Comparison of ENCODE assay signal across 11 cellular contexts in the genomic region with DNA sequence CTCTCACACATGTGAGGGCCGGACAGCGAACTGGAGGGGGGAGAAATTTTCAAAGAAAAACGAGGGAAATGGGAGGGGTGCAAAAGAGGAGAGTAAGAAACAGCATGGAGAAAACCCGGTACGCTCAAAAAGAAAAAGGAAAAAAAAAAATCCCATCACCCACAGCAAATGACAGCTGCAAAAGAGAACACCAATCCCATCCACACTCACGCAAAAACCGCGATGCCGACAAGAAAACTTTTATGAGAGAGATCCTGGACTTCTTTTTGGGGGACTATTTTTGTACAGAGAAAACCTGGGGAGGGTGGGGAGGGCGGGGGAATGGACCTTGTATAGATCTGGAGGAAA. TPM values are rescaled to one million over a fixed set of nuclear protein-coding genes. Genes with fewer than 3 reads are reported as not detected.
DNase-seq lines count a peak whose midpoint lies in the region; ATAC-seq and TF ChIP-seq lines count a peak whose summit lies in the region.
"Had no signal": no experiment of that assay in that cellular context is flagged by ENCODE, and none has a peak within 500 bp of the region (broad histone marks: within the 10 kb centered on the region; RNA-seq: fewer than 3 reads in every experiment).

No MANE protein-coding gene starts in this region.

- H3K4me3 ChIP-seq in iPS-11a (ENCODE audit: low read depth, low read length) = peak overlapping the region; percentile 75

- H3K4me3 Mint-ChIP-seq in activated naive CD4-positive, alpha-beta T cell treated with anti-CD3 and anti-CD28 coated beads, Interleukin-2, amount 10 ng/mL, durations not matched to agents 7 days and 5 days = no peak overlapping the region
- H3K4me3 Mint-ChIP-seq in activated T-helper 17 cell treated with anti-CD3 and anti-CD28 coated beads, Interleukin-2, amount 50 U/mL, for 72 hours = peak overlapping the region; percentile 17
- H3K4me3 Mint-ChIP-seq in type B pancreatic cell = peak overlapping the region; percentile 93
- H3K4me3 Mint-ChIP-seq in mesothelial cell of epicardium = no peak overlapping the region
- H3K4me3 Mint-ChIP-seq in activated naive CD4-positive, alpha-beta T cell treated with anti-CD3 and anti-CD28 coated beads for 36 hours = no peak overlapping the region

- CTCF ChIA-PET in activated naive CD4-positive, alpha-beta T cell treated with anti-CD3 and anti-CD28 coated beads, Interleukin-2, amount 10 ng/mL, durations not matched to agents 7 days and 5 days (lab: Charles Lee) = interaction anchor here (0.7 to 1.7 kb wide), 3 partner anchors 11 to 971 kb away, joined by 3 to 6 read pairs (median 3); no protein-coding TSS in a partner anchor
- CTCF ChIA-PET in activated naive CD4-positive, alpha-beta T cell treated with anti-CD3 and anti-CD28 coated beads for 36 hours (lab: Charles Lee) = no interaction called here

- peaks cover 4% of the 10 kb centered on the region for H3K36me3 Mint-ChIP-seq in activated naive CD4-positive, alpha-beta T cell treated with anti-CD3 and anti-CD28 coated beads, Interleukin-2, amount 10 ng/mL, durations not matched to agents 7 days and 5 days
- H3K36me3 Mint-ChIP-seq in activated T-helper 17 cell treated with anti-CD3 and anti-CD28 coated beads, Interleukin-2, amount 50 U/mL, for 72 hours (ENCODE audit: low read depth) = peaks cover 16% of the 10 kb centered on the region
- H3K36me3 Mint-ChIP-seq in type B pancreatic cell (peaks cover 3% of the 10 kb centered on the region), mesothelial cell of epicardium (no peaks in the 10 kb centered on the region)
- H3K36me3 Mint-ChIP-seq in activated naive CD4-positive, alpha-beta T cell treated with anti-CD3 and anti-CD28 coated beads for 36 hours (ENCODE audit: low read depth) = no peaks in the 10 kb centered on the region

- peaks cover 31% of the 10 kb centered on the region for H3K27me3 Mint-ChIP-seq in activated naive CD4-positive, alpha-beta T cell treated with anti-CD3 and anti-CD28 coated beads, Interleukin-2, amount 10 ng/mL, durations not matched to agents 7 days and 5 days
- H3K27me3 Mint-ChIP-seq in activated T-helper 17 cell treated with anti-CD3 and anti-CD28 coated beads, Interleukin-2, amount 50 U/mL, for 72 hours = peaks cover 36% of the 10 kb centered on the region
- peaks cover 73% of the 10 kb centered on the region for H3K27me3 Mint-ChIP-seq in type B pancreatic cell
- peaks cover 61% of the 10 kb centered on the region for H3K27me3 Mint-ChIP-seq in mesothelial cell of epicardium (ENCODE audit: low read depth)
- H3K27me3 Mint-ChIP-seq in activated naive CD4-positive, alpha-beta T cell treated with anti-CD3 and anti-CD28 coated beads for 36 hours (ENCODE audit: low read depth) = peaks cover 58% of the 10 kb centered on the region

- H3K4me1 Mint-ChIP-seq in activated naive CD4-positive, alpha-beta T cell treated with anti-CD3 and anti-CD28 coated beads, Interleukin-2, amount 10 ng/mL, durations not matched to agents 7 days and 5 days = peaks cover 7% of the 10 kb centered on the region
- H3K4me1 Mint-ChIP-seq in activated T-helper 17 cell treated with anti-CD3 and anti-CD28 coated beads, Interleukin-2, amount 50 U/mL, for 72 hours = peaks cover 7% of the 10 kb centered on the region
- peaks cover 10% of the 10 kb centered on the region for H3K4me1 Mint-ChIP-seq in type B pancreatic cell (ENCODE audit: unreplicated experiment)
- peaks cover 9% of the 10 kb centered on the region for H3K4me1 Mint-ChIP-seq in mesothelial cell of epicardium
- H3K4me1 Mint-ChIP-seq in activated naive CD4-positive, alpha-beta T cell treated with anti-CD3 and anti-CD28 coated beads for 36 hours (ENCODE audit: low read depth) = peaks cover 10% of the 10 kb centered on the region

- TF ChIP-seq CTCF in type B pancreatic cell (conservative IDR thresholded peaks at IDR 0.05) (no peak), mesothelial cell of epicardium (IDR thresholded peaks at IDR 0.05; ENCODE audit: unreplicated experiment) (no peak)

- H3K27ac Mint-ChIP-seq in activated naive CD4-positive, alpha-beta T cell treated with anti-CD3 and anti-CD28 coated beads, Interleukin-2, amount 10 ng/mL, durations not matched to agents 7 days and 5 days = peak overlapping the region; percentile 80
- no peak overlapping the region for H3K27ac Mint-ChIP-seq in activated T-helper 17 cell treated with anti-CD3 and anti-CD28 coated beads, Interleukin-2, amount 50 U/mL, for 72 hours
- peak overlapping the region; percentile 79 for H3K27ac Mint-ChIP-seq in type B pancreatic cell
- H3K27ac Mint-ChIP-seq in mesothelial cell of epicardium = no peak overlapping the region
- no peak overlapping the region for H3K27ac Mint-ChIP-seq in activated naive CD4-positive, alpha-beta T cell treated with anti-CD3 and anti-CD28 coated beads for 36 hours

- no peak for DNase-seq in activated naive CD4-positive, alpha-beta T cell treated with anti-CD3 and anti-CD28 coated beads, Interleukin-2, amount 10 ng/mL, durations not matched to agents 7 days and 5 days
- DNase-seq in activated naive CD4-positive, alpha-beta T cell treated with anti-CD3 and anti-CD28 coated beads, Interleukin-2, amount 50 U/mL, for 16 hours = no peak
- no peak for DNase-seq in type B pancreatic cell (ENCODE audit: extremely low spot score, unreplicated experiment)
- DNase-seq in mesothelial cell of epicardium (ENCODE audit: low spot score in 2 of 2, unreplicated experiment in 2 of 2) = no peak
- DNase-seq in activated naive CD4-positive, alpha-beta T cell treated with anti-CD3 and anti-CD28 coated beads for 36 hours = no peak
- DNase-seq in SIG-M5 treated with dmso at 0.1 percent for 504 hours (lab: John Stamatoyannopoulos, UW; ENCODE audit: unreplicated experiment) = no peak
- DNase-seq: activated CD4-positive, CD25-positive, alpha-beta regulatory T cell; NCI-H1048 had no signal

- no peak for ATAC-seq in activated T-helper 17 cell treated with anti-CD3 and anti-CD28 coated beads, Interleukin-2, amount 50 U/mL, for 72 hours (replicated peaks)

- intact Hi-C loops in activated naive CD4-positive, alpha-beta T cell treated with anti-CD3 and anti-CD28 coated beads for 36 hours (cut with micrococcal nuclease) = no loop called here

- no peaks in the 10 kb centered on the region for H3K9me3 Mint-ChIP-seq in activated naive CD4-positive, alpha-beta T cell treated with anti-CD3 and anti-CD28 coated beads, Interleukin-2, amount 10 ng/mL, durations not matched to agents 7 days and 5 days
- no peaks in the 10 kb centered on the region for H3K9me3 Mint-ChIP-seq in activated T-helper 17 cell treated with anti-CD3 and anti-CD28 coated beads, Interleukin-2, amount 50 U/mL, for 72 hours
- H3K9me3 Mint-ChIP-seq in type B pancreatic cell (no peaks in the 10 kb centered on the region), mesothelial cell of epicardium (no peaks in the 10 kb centered on the region)
- H3K9me3 Mint-ChIP-seq in activated naive CD4-positive, alpha-beta T cell treated with anti-CD3 and anti-CD28 coated beads for 36 hours = peaks cover 2% of the 10 kb centered on the region

RNA-seq across cellular contexts. Expression of a gene that starts 1.5 kb away (rescaled TPM):
- total RNA-seq in activated T-helper 17 cell treated with anti-CD3 and anti-CD28 coated beads, Interleukin-2, amount 50 U/mL, for 72 hours = 1 to 10 TPM in 1 of 2 donors, not detected in 1; 3.7 TPM
- 20.5 and 70.4 TPM in 2 replicates for total RNA-seq in type B pancreatic cell (ENCODE audit: low replicate concordance)
- total RNA-seq in mesothelial cell of epicardium = 0.09 TPM in 2 of 3 replicates, not detected in the other
- not detected for total RNA-seq in activated naive CD4-positive, alpha-beta T cell treated with anti-CD3 and anti-CD28 coated beads for 36 hours
- total RNA-seq: epithelial cell of proximal tubule had no signal

Comparison
In these comparisons a context has a peak if more than half of its experiments do, and no peak if none do; other contexts are left out.
1. H3K27ac Mint-ChIP-seq: peak in activated naive CD4-positive, alpha-beta T cell treated with anti-CD3 and anti-CD28 coated beads, Interleukin-2, amount 10 ng/mL, durations not matched to agents 7 days and 5 days (single experiment) and type B pancreatic cell (single experiment); none in activated T-helper 17 cell treated with anti-CD3 and anti-CD28 coated beads, Interleukin-2, amount 50 U/mL, for 72 hours (single experiment), mesothelial cell of epicardium (single experiment) and activated naive CD4-positive, alpha-beta T cell treated with anti-CD3 and anti-CD28 coated beads for 36 hours (single experiment).
2. H3K4me3 Mint-ChIP-seq: peak in activated T-helper 17 cell treated with anti-CD3 and anti-CD28 coated beads, Interleukin-2, amount 50 U/mL, for 72 hours (single experiment) and type B pancreatic cell (single experiment); none in activated naive CD4-positive, alpha-beta T cell treated with anti-CD3 and anti-CD28 coated beads, Interleukin-2, amount 10 ng/mL, durations not matched to agents 7 days and 5 days (single experiment), mesothelial cell of epicardium (single experiment) and activated naive CD4-positive, alpha-beta T cell treated with anti-CD3 and anti-CD28 coated beads for 36 hours (single experiment).